ENCODE assay signal across 1 cellular context in the genomic region with DNA sequence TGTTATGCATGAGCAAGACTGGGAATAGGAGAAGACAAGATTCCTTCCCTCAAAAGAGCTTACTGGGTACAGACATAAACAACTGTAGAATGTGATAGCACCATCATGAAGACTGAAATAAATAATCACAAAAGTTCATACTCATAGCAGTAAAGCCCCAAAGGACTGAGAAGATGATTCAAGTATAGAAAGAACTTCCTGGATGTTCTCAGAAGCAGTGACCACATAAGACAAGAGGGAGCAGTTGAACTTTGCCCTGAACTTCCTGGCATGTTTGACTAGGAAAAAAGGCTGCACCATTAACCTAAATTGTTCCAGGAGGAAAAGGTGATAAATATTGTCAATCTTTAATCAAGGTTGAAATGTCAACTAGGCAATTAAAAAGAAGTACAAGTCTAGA.
TF ChIP-seq lines count a peak whose summit lies in the region.

No MANE protein-coding gene starts in this region.

TF ChIP-seq in HepG2, 621 proteins besides CTCF, POLR2A, EP300 and RAD21 (continued from another document):
- TF ChIP-seq ARID5B (CRISPR knock-in tag; IDR thresholded peaks at IDR 0.05): 0 out of 2 replicates have a peak, but pooled peaks have one; percentile 41
- no peak for TF ChIP-seq ZFP37 (CRISPR knock-in tag; IDR thresholded peaks at IDR 0.05; ENCODE audit: borderline replicate concordance)
- TF ChIP-seq KMT2A (CRISPR knock-in tag; IDR thresholded peaks at IDR 0.05): no peak
- no peak for TF ChIP-seq ZNF235 (CRISPR knock-in tag; IDR thresholded peaks at IDR 0.05; ENCODE audit: borderline replicate concordance)
- no peak for TF ChIP-seq ZNF30 (CRISPR knock-in tag; IDR thresholded peaks at IDR 0.05)
- no peak for TF ChIP-seq ZNF564 (CRISPR knock-in tag; IDR thresholded peaks at IDR 0.05)
- no peak for TF ChIP-seq RBAK (CRISPR knock-in tag; IDR thresholded peaks at IDR 0.05)
- TF ChIP-seq FIP1L1 (IDR thresholded peaks at IDR 0.05; ENCODE audit: borderline replicate concordance, insufficient read depth, low read depth, low read length): no peak
- TF ChIP-seq ZFP41 (CRISPR knock-in tag; IDR thresholded peaks at IDR 0.05; ENCODE audit: borderline replicate concordance): no peak
- no peak for TF ChIP-seq YY1 (IDR thresholded peaks at IDR 0.05; ENCODE audit: insufficient read depth, insufficient replicate concordance, low read depth, low read length)
- TF ChIP-seq SUZ12 (IDR thresholded peaks at IDR 0.05; ENCODE audit: low read depth, low read length): no peak
- TF ChIP-seq PHF20 (CRISPR knock-in tag; IDR thresholded peaks at IDR 0.05): no peak
- no peak for TF ChIP-seq ZXDC (CRISPR knock-in tag; IDR thresholded peaks at IDR 0.05)
- TF ChIP-seq KLF12 (CRISPR knock-in tag; IDR thresholded peaks at IDR 0.05; ENCODE audit: borderline replicate concordance): no peak
- no peak for TF ChIP-seq ZNF577 (CRISPR knock-in tag; IDR thresholded peaks at IDR 0.05; ENCODE audit: borderline replicate concordance, low read depth)
- TF ChIP-seq, protein P1, sequence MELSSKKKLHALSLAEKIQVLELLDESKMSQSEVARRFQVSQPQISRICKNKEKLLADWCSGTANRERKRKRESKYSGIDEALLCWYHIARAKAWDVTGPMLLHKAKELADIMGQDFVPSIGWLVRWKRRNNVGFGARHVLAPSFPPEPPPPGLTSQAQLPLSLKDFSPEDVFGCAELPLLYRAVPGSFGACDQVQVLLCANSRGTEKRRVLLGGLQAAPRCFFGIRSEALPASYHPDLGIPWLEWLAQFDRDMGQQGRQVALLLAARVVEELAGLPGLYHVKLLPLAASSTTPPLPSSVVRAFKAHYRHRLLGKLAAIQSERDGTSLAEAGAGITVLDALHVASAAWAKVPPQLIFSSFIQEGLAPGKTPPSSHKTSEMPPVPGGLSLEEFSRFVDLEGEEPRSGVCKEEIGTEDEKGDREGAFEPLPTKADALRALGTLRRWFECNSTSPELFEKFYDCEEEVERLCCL (CRISPR knock-in tag; IDR thresholded peaks at IDR 0.05; ENCODE audit: borderline replicate concordance): no peak
- no peak for TF ChIP-seq ZNF275 (CRISPR knock-in tag; IDR thresholded peaks at IDR 0.05; ENCODE audit: borderline replicate concordance)
- TF ChIP-seq ZNF562 (CRISPR knock-in tag; IDR thresholded peaks at IDR 0.05; ENCODE audit: borderline replicate concordance): no peak
- 0 out of 2 replicates have a peak, but pooled peaks have one; percentile 26 for TF ChIP-seq CREM (IDR thresholded peaks at IDR 0.05)
- TF ChIP-seq CREM (CRISPR knock-in tag; IDR thresholded peaks at IDR 0.05): no peak
- no peak for TF ChIP-seq KAT8 (CRISPR knock-in tag; IDR thresholded peaks at IDR 0.05)
- peak; percentile 24 for TF ChIP-seq RBM22 (optimal IDR thresholded peaks at IDR 0.05; ENCODE audit: low read length)
- no peak for TF ChIP-seq TCF7L2 (IDR thresholded peaks at IDR 0.05; ENCODE audit: low read depth, low read length)
- TF ChIP-seq SOX6 (IDR thresholded peaks at IDR 0.05): no peak
- 0 out of 2 replicates have a peak, but pooled peaks have one; percentile 18 for TF ChIP-seq SOX6 (CRISPR knock-in tag; IDR thresholded peaks at IDR 0.05)
- 0 out of 2 replicates have a peak, but pooled peaks have one; percentile 32 for TF ChIP-seq PPARG (CRISPR knock-in tag; conservative IDR thresholded peaks at IDR 0.05)
- no peak; the same call in 1 of the 2 replicates for TF ChIP-seq SOX5 (CRISPR knock-in tag; IDR thresholded peaks at IDR 0.05; ENCODE audit: borderline replicate concordance)
- TF ChIP-seq ATF2 (CRISPR knock-in tag; IDR thresholded peaks at IDR 0.05): no peak
